Comparison of ENCODE assay signal across 1 cellular context in the genomic region with DNA sequence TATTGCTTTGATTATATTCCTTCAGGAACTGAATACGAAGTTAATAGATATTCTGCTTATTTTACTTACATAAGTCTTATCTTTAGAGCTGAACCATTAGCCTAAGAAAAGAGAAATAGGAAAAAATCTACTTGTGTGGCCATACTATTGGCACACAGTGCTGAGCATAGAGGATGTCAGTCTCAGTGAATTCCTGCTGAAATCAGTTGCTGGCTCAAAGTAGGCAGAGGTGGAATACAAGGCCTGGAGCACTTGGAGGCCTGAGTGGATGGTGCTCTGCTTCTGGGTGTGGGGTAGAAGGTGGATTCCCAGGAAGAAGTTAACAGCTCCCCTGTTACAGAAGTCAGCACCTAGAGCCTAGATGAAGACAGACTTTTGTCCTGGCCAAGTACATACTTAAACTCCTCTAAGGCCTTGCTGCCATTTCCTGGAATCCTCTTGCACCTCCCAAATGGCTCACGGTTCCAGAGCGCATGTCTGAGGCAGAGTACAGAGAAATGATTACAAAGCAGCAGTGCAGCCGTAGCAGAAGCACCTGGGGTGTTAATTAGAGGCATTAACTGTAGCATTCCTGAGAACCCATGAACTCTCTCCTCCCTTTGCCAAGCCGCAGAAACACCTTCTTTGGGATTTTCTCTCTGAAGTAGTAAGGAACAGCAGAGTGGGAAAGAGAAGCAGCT.
TF ChIP-seq lines count a peak whose summit lies in the region.

No MANE protein-coding gene starts in this region.

TF ChIP-seq in K562, 482 proteins besides CTCF, POLR2A, EP300 and RAD21 (continued from another document):
- TF ChIP-seq BRCA1 (IDR thresholded peaks at IDR 0.05) = no peak
- TF ChIP-seq BRCA1 (CRISPR knock-in tag; IDR thresholded peaks at IDR 0.05) = no peak
